In genomic region chrX:112664928-112665327, GRCh38 we compare ENCODE assay signal across 14 cellular contexts.
DNase-seq lines count a peak whose midpoint lies in the region; ATAC-seq and TF ChIP-seq lines count a peak whose summit lies in the region.
"Had no signal": no experiment of that assay in that cellular context is flagged by ENCODE, and none has a peak within 500 bp of the region (broad histone marks: within the 10 kb centered on the region; RNA-seq: fewer than 3 reads in every experiment).

No MANE protein-coding gene starts in this region.

- TF ChIP-seq CTCF in GM12865 (IDR thresholded peaks at IDR 0.05; ENCODE audit: insufficient read depth, low read depth, low read length, missing control alignments) = no peak

- ATAC-seq in GM19043 (IDR thresholded peaks at IDR 0.05; ENCODE audit: low read depth, unreplicated experiment) = peak; percentile 30
- ATAC-seq in HG02678 (IDR thresholded peaks at IDR 0.05; ENCODE audit: unreplicated experiment) = peak; percentile 66
- peak; percentile 37 for ATAC-seq in HG03354 (IDR thresholded peaks at IDR 0.05; ENCODE audit: poor library complexity, severe bottlenecking, unreplicated experiment)
- ATAC-seq: T-cell had no signal

- DNase-seq in GM12865 (ENCODE audit: low read depth) (peak; percentile 72), middle frontal gyrus (ENCODE audit: extremely low spot score, low spot score) (no peak), NCI-H345 treated with DMSO at 0.1 percent for 48 hours (lab: John Stamatoyannopoulos, UW; ENCODE audit: unreplicated experiment) (no peak), OCI-M1 (lab: John Stamatoyannopoulos, UW) (no peak), DMS79 (lab: John Stamatoyannopoulos, UW) (no peak)
- DNase-seq: activated B cell treated with CpG ODN at 0.5 μM for 24 hours; activated naive CD4-positive, alpha-beta T cell; CD4-positive, CD25-positive, alpha-beta regulatory T cell; cortex of kidney; NCI-H2107; T-cell had no signal

- H3K4me3 ChIP-seq in GM12865 (ENCODE audit: low read depth, low read length) = no peak overlapping the region
